Comparison of ENCODE assay signal across 31 cellular contexts in genomic region chr2:239460780-239461179, GRCh38.
"Had no signal": no experiment of that assay in that cellular context is flagged by ENCODE, and none has a peak within 500 bp of the region (broad histone marks: within the 10 kb centered on the region; RNA-seq: fewer than 3 reads in every experiment).

No MANE protein-coding gene starts in this region.

- H3K27me3 Mint-ChIP-seq: activated CD4-positive, alpha-beta T cell treated with anti-CD3 and anti-CD28 coated beads for 36 hours; activated CD4-positive, alpha-beta T cell treated with anti-CD3 and anti-CD28 coated beads, Interleukin-2, amount 10 ng/mL, durations not matched to agents 24 days and 14 days had no signal

- H3K27me3 ChIP-seq: adrenal gland, body of pancreas, gastroesophageal sphincter had no signal

- H3K4me1 ChIP-seq: adrenal gland, body of pancreas had no signal

- H3K9me3 ChIP-seq: adrenal gland, body of pancreas, gastroesophageal sphincter had no signal

- FAIRE-seq: colon had no signal

- H3K36me3 Mint-ChIP-seq: activated CD4-positive, alpha-beta memory T cell treated with anti-CD3 and anti-CD28 coated beads for 36 hours; activated CD8-positive, alpha-beta memory T cell treated with anti-CD3 and anti-CD28 coated beads, Interleukin-2, amount 10 ng/mL, durations not matched to agents 7 days and 5 days; activated naive CD4-positive, alpha-beta T cell treated with anti-CD3 and anti-CD28 coated beads, Interleukin-2, amount 50 U/mL, for 24 hours; activated naive CD8-positive, alpha-beta T cell treated with anti-CD3 and anti-CD28 coated beads for 36 hours had no signal

- H3K9me3 Mint-ChIP-seq: activated CD4-positive, alpha-beta memory T cell treated with anti-CD3 and anti-CD28 coated beads for 36 hours; activated CD4-positive, alpha-beta T cell treated with anti-CD3 and anti-CD28 coated beads, Interleukin-2, amount 10 ng/mL, durations not matched to agents 24 days and 14 days; activated naive CD4-positive, alpha-beta T cell treated with anti-CD3 and anti-CD28 coated beads for 36 hours; activated naive CD8-positive, alpha-beta T cell treated with anti-CD3 and anti-CD28 coated beads for 36 hours; activated naive CD8-positive, alpha-beta T cell treated with anti-CD3 and anti-CD28 coated beads, Interleukin-2, amount 50 U/mL, for 24 hours; activated T-helper 1 cell treated with anti-CD3 and anti-CD28 coated beads, Interleukin-12 subunit alpha, Interleukin-12 subunit beta, Interleukin-2, Interleukin-4 antibody, amounts not matched to agents 30 ng/mL and 10 ng/mL and 1 ng/mL, durations not matched to agents 14 hours and 24 hours and 36 hours; activated T-helper 2 cell treated with anti-CD3 and anti-CD28 coated beads, Interferon-gamma antibody, Interleukin-2, Interleukin-4, amounts not matched to agents 10 μg/mL and 5 μg/mL and 100 μg/mL, durations not matched to agents 14 hours and 24 hours and 36 hours; T-helper 2 cell treated with Interferon-gamma antibody and Interleukin-4, amounts not matched to agents 5 μg/mL and 100 μg/mL, for 36 hours had no signal

- ATAC-seq: activated CD4-positive, alpha-beta T cell treated with anti-CD3 and anti-CD28 coated beads for 36 hours; activated CD8-positive, alpha-beta memory T cell treated with anti-CD3 and anti-CD28 coated beads, Interleukin-2, amount 10 ng/mL, durations not matched to agents 7 days and 5 days; activated CD8-positive, alpha-beta T cell treated with anti-CD3 and anti-CD28 coated beads, Interleukin-2, amount 10 ng/mL, durations not matched to agents 7 days and 5 days; activated naive CD8-positive, alpha-beta T cell treated with anti-CD3 and anti-CD28 coated beads, Interleukin-2, amount 50 U/mL, for 24 hours; body of pancreas; esophagus mucosa; gastroesophageal sphincter; T-helper 17 cell had no signal

- H3K27ac ChIP-seq: adrenal gland, body of pancreas, gastroesophageal sphincter, WERI-Rb-1 had no signal

- H3K4me1 Mint-ChIP-seq: activated CD4-positive, alpha-beta T cell treated with anti-CD3 and anti-CD28 coated beads for 36 hours; activated CD4-positive, alpha-beta T cell treated with anti-CD3 and anti-CD28 coated beads, Interleukin-2, amount 10 ng/mL, durations not matched to agents 24 days and 14 days; activated CD8-positive, alpha-beta memory T cell treated with anti-CD3 and anti-CD28 coated beads, Interleukin-2, amount 10 ng/mL, durations not matched to agents 7 days and 5 days; activated naive CD4-positive, alpha-beta T cell treated with anti-CD3 and anti-CD28 coated beads, Interleukin-2, amount 50 U/mL, for 24 hours; activated naive CD8-positive, alpha-beta T cell treated with anti-CD3 and anti-CD28 coated beads for 36 hours; activated naive CD8-positive, alpha-beta T cell treated with anti-CD3 and anti-CD28 coated beads, Interleukin-2, amount 50 U/mL, for 24 hours had no signal

- H3K4me3 Mint-ChIP-seq: activated CD4-positive, alpha-beta memory T cell treated with anti-CD3 and anti-CD28 coated beads for 36 hours; activated CD4-positive, alpha-beta T cell treated with anti-CD3 and anti-CD28 coated beads for 36 hours; activated CD4-positive, alpha-beta T cell treated with anti-CD3 and anti-CD28 coated beads, Interleukin-2, amount 10 ng/mL, durations not matched to agents 24 days and 14 days; activated CD8-positive, alpha-beta memory T cell treated with anti-CD3 and anti-CD28 coated beads, Interleukin-2, amount 10 ng/mL, durations not matched to agents 7 days and 5 days; activated CD8-positive, alpha-beta T cell treated with anti-CD3 and anti-CD28 coated beads, Interleukin-2, amount 10 ng/mL, durations not matched to agents 7 days and 5 days; activated naive CD4-positive, alpha-beta T cell treated with anti-CD3 and anti-CD28 coated beads for 36 hours; activated naive CD4-positive, alpha-beta T cell treated with anti-CD3 and anti-CD28 coated beads, Interleukin-2, amount 50 U/mL, for 24 hours; activated naive CD8-positive, alpha-beta T cell treated with anti-CD3 and anti-CD28 coated beads for 36 hours; activated naive CD8-positive, alpha-beta T cell treated with anti-CD3 and anti-CD28 coated beads, Interleukin-2, amount 50 U/mL, for 24 hours; activated T-helper 1 cell treated with anti-CD3 and anti-CD28 coated beads, Interleukin-12 subunit alpha, Interleukin-12 subunit beta, Interleukin-2, Interleukin-4 antibody, amounts not matched to agents 30 ng/mL and 10 ng/mL and 1 ng/mL, durations not matched to agents 14 hours and 24 hours and 36 hours; T-helper 17 cell; T-helper 2 cell treated with Interferon-gamma antibody and Interleukin-4, amounts not matched to agents 5 μg/mL and 100 μg/mL, for 36 hours had no signal

- DNase-seq: activated CD4-positive, alpha-beta memory T cell treated with anti-CD3 and anti-CD28 coated beads for 36 hours; activated CD4-positive, alpha-beta T cell treated with anti-CD3 and anti-CD28 coated beads for 36 hours; activated CD4-positive, alpha-beta T cell treated with anti-CD3 and anti-CD28 coated beads, Interleukin-2, amount 10 ng/mL, durations not matched to agents 24 days and 14 days; activated CD4-positive, CD25-positive, alpha-beta regulatory T cell; activated CD4-positive, CD25-positive, alpha-beta regulatory T cell treated with anti-CD3 and anti-CD28 coated beads, Interleukin-2, amount 50 U/mL, for 72 hours; activated CD8-positive, alpha-beta memory T cell treated with anti-CD3 and anti-CD28 coated beads, Interleukin-2, amount 10 ng/mL, durations not matched to agents 7 days and 5 days; activated CD8-positive, alpha-beta memory T cell treated with anti-CD3 and anti-CD28 coated beads, Interleukin-2, amount 50 U/mL, for 4 hours; activated CD8-positive, alpha-beta T cell treated with anti-CD3 and anti-CD28 coated beads, Interleukin-2, amount 10 ng/mL, durations not matched to agents 7 days and 5 days; activated effector memory CD4-positive, alpha-beta T cell treated with anti-CD3 and anti-CD28 coated beads, Interleukin-2, amount 50 U/mL, for 16 hours; activated naive CD4-positive, alpha-beta T cell treated with anti-CD3 and anti-CD28 coated beads for 36 hours; activated naive CD8-positive, alpha-beta T cell treated with anti-CD3 and anti-CD28 coated beads for 36 hours; activated naive CD8-positive, alpha-beta T cell treated with anti-CD3 and anti-CD28 coated beads, Interleukin-2, amount 50 U/mL, for 24 hours; activated T-cell treated with anti-CD3 and anti-CD28 coated beads, Interleukin-2, amount 50 U/mL, for 48 hours; amygdala; aorta; body of pancreas; caudate nucleus; effector CD8-positive, alpha-beta T cell; foreskin melanocyte; T-helper 1 cell; T-helper 17 cell; T1000; WERI-Rb-1 had no signal

- H3K27ac Mint-ChIP-seq: activated CD4-positive, alpha-beta memory T cell treated with anti-CD3 and anti-CD28 coated beads for 36 hours; activated CD4-positive, alpha-beta T cell treated with anti-CD3 and anti-CD28 coated beads for 36 hours; activated CD4-positive, alpha-beta T cell treated with anti-CD3 and anti-CD28 coated beads, Interleukin-2, amount 10 ng/mL, durations not matched to agents 24 days and 14 days; activated CD8-positive, alpha-beta memory T cell treated with anti-CD3 and anti-CD28 coated beads, Interleukin-2, amount 10 ng/mL, durations not matched to agents 7 days and 5 days; activated CD8-positive, alpha-beta T cell treated with anti-CD3 and anti-CD28 coated beads, Interleukin-2, amount 10 ng/mL, durations not matched to agents 7 days and 5 days; activated naive CD4-positive, alpha-beta T cell treated with anti-CD3 and anti-CD28 coated beads for 36 hours; activated naive CD4-positive, alpha-beta T cell treated with anti-CD3 and anti-CD28 coated beads, Interleukin-2, amount 50 U/mL, for 24 hours; activated naive CD8-positive, alpha-beta T cell treated with anti-CD3 and anti-CD28 coated beads for 36 hours; activated naive CD8-positive, alpha-beta T cell treated with anti-CD3 and anti-CD28 coated beads, Interleukin-2, amount 50 U/mL, for 24 hours; activated T-helper 1 cell treated with anti-CD3 and anti-CD28 coated beads, Interleukin-12 subunit alpha, Interleukin-12 subunit beta, Interleukin-2, Interleukin-4 antibody, amounts not matched to agents 30 ng/mL and 10 ng/mL and 1 ng/mL, durations not matched to agents 14 hours and 24 hours and 36 hours; activated T-helper 2 cell treated with anti-CD3 and anti-CD28 coated beads, Interferon-gamma antibody, Interleukin-2, Interleukin-4, amounts not matched to agents 10 μg/mL and 5 μg/mL and 100 μg/mL, durations not matched to agents 14 hours and 24 hours and 36 hours; T-helper 17 cell; T-helper 2 cell treated with Interferon-gamma antibody and Interleukin-4, amounts not matched to agents 5 μg/mL and 100 μg/mL, for 36 hours had no signal

- H3K4me3 ChIP-seq: adrenal gland, body of pancreas, gastroesophageal sphincter had no signal

- H3K36me3 ChIP-seq: adrenal gland, gastroesophageal sphincter, WERI-Rb-1 had no signal
